In the genomic region with DNA sequence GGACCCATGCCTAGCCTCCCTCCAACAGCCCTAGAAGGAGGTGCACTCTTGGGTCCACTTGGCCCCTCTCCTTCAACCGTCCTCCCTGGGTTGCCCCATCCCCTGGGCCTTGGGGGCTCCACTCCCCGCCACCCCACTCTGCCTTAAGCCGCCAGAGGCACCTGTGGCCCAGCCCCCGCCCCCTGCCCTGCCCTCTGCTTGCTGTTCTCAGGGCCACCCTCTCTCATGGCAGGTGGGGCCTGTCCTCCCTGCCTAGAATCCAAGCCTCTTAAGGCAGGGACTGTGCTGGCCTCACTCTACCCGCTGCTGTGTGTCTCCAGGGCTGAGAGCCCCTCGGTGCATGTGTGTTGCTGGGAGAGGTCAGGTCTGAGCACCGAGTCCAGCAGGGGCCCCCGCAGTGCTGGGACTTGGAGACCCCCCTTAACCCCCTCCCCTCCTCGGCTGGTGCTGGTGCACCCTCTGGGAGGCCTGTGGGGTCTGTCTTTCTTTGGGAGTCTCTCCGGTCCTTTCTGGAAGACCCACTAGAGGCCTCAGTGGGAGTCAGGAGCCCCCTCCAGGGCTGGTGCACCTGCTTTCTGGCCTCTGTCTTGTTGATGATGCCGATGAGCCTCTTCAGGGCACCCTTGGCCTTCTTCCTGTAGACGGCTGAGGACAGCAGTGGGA, we compare ENCODE assay signal across 19 cellular contexts. TPM values are rescaled to one million over a fixed set of nuclear protein-coding genes. Genes with fewer than 3 reads are reported as not detected.
DNase-seq lines count a peak whose midpoint lies in the region; ATAC-seq and TF ChIP-seq lines count a peak whose summit lies in the region.
"Had no signal": no experiment of that assay in that cellular context is flagged by ENCODE, and none has a peak within 500 bp of the region (broad histone marks: within the 10 kb centered on the region; RNA-seq: fewer than 3 reads in every experiment).

No MANE protein-coding gene starts in this region.

- H2BK15ac ChIP-seq in neuronal stem cell (ENCODE audit: low read length), result no peak overlapping the region

- H2AFZ ChIP-seq in neuronal stem cell (ENCODE audit: low read length), result no peak overlapping the region
- H2AFZ ChIP-seq: PC-9 had no signal

- no CpG with 5 or more reads among the region's 12 CpGs for WGBS in neuronal stem cell (ENCODE audit: extremely low coverage in 2 of 2, insufficient read length in 2 of 2, insufficient replicate concordance in 1 of 2), 2 donors
- 88 to 90% methylated on average over 12 of the region's 12 CpGs for WGBS in aorta, 2 donors

- H3K9me3 ChIP-seq in neuronal stem cell (replicated peaks in 1 of 2; ENCODE audit: control insufficient read depth in 2 of 2, insufficient read depth in 1 of 2, low read depth in 1 of 2, low read length in 2 of 2) (peaks cover 3% of the 10 kb centered on the region in 2 donors), aorta (ENCODE audit: control insufficient read depth, low read length) (peaks cover 3% of the 10 kb centered on the region)

- H4K8ac ChIP-seq in neuronal stem cell (ENCODE audit: low read depth, low read length), result no peak overlapping the region

- no peak overlapping the region for H2BK12ac ChIP-seq in neuronal stem cell (ENCODE audit: low read length)

- H3K9me3 Mint-ChIP-seq in natural killer cell treated with Interleukin-12 subunit alpha and Interleukin-12 subunit beta and Interleukin-15 and Interleukin-18, amount 100 ng/mL, for 72 hours, result no peaks in the 10 kb centered on the region
- H3K9me3 Mint-ChIP-seq in natural killer cell, result no peaks in the 10 kb centered on the region
- H3K9me3 Mint-ChIP-seq: HFFc6 had no signal

- H3K4me1 Mint-ChIP-seq in natural killer cell treated with Interleukin-12 subunit alpha and Interleukin-12 subunit beta and Interleukin-15 and Interleukin-18, amount 100 ng/mL, for 72 hours (ENCODE audit: low read depth in 2 of 2), result no peaks in the 10 kb centered on the region
- H3K4me1 Mint-ChIP-seq in natural killer cell, result no peaks in the 10 kb centered on the region

- peak overlapping the region; percentile 28 for H3K18ac ChIP-seq in neuronal stem cell (ENCODE audit: low read length)

- H4K91ac ChIP-seq in neuronal stem cell (ENCODE audit: low read depth, low read length, poor library complexity), result no peak overlapping the region

- H3K4ac ChIP-seq in neuronal stem cell (ENCODE audit: low read length), result no peak overlapping the region

- H3K4me3 Mint-ChIP-seq in natural killer cell treated with Interleukin-12 subunit alpha and Interleukin-12 subunit beta and Interleukin-15 and Interleukin-18, amount 100 ng/mL, for 72 hours, result no peak overlapping the region
- no peak overlapping the region for H3K4me3 Mint-ChIP-seq in natural killer cell
- H3K4me3 Mint-ChIP-seq: HFFc6 had no signal

- peaks cover 0 to 42% (median 0%) of the 10 kb centered on the region in 3 experiments for H3K27me3 ChIP-seq in neuronal stem cell (ENCODE audit: control insufficient read depth in 3 of 3, insufficient read depth in 3 of 3, low read depth in 1 of 3, low read length in 3 of 3)
- no peaks in the 10 kb centered on the region for H3K27me3 ChIP-seq in aorta (ENCODE audit: control insufficient read depth in 1 of 2, insufficient read depth in 2 of 2, low read length in 1 of 2)

- H3K4me3 ChIP-seq in neuronal stem cell (ENCODE audit: low read length in 2 of 2) (no peak overlapping the region), aorta (ENCODE audit: low read length in 2 of 2) (no peak overlapping the region)
- H3K4me3 ChIP-seq: BLaER1, PC-9 had no signal

- no peak overlapping the region for H2BK120ac ChIP-seq in neuronal stem cell (ENCODE audit: low read depth, low read length)

- H3K27me3 Mint-ChIP-seq in natural killer cell treated with Interleukin-12 subunit alpha and Interleukin-12 subunit beta and Interleukin-15 and Interleukin-18, amount 100 ng/mL, for 72 hours, result peaks cover 15 to 42% of the 10 kb centered on the region in 2 donors
- peaks cover 11 to 29% of the 10 kb centered on the region in 2 donors for H3K27me3 Mint-ChIP-seq in natural killer cell (ENCODE audit: low read depth in 2 of 2)

- ATAC-seq in natural killer cell treated with Interleukin-12 subunit alpha and Interleukin-12 subunit beta and Interleukin-15 and Interleukin-18, amount 100 ng/mL, for 72 hours, result peak; percentile 30 to 37
- ATAC-seq in natural killer cell (no peak), aorta (ENCODE audit: low FRiP score) (peak; percentile 65)

- intact Hi-C loops in natural killer cell (cut with micrococcal nuclease), result no loop called here
- intact Hi-C loops in cardiac septum (cut with DNase I), result no loop called here
- intact Hi-C loops in aorta (cut with DNase I), result no loop called here

- H3K4me1 ChIP-seq in neuronal stem cell (ENCODE audit: control insufficient read depth in 2 of 2, insufficient read depth in 1 of 2, low read depth in 1 of 2, low read length in 2 of 2) (no peaks in the 10 kb centered on the region), aorta (ENCODE audit: control insufficient read depth in 1 of 2, insufficient read depth in 2 of 2, low read length in 2 of 2) (no peaks in the 10 kb centered on the region)

- H3K23ac ChIP-seq in neuronal stem cell (ENCODE audit: low read depth, low read length, poor library complexity), result no peak overlapping the region

- no peak overlapping the region for H3K27ac Mint-ChIP-seq in natural killer cell treated with Interleukin-12 subunit alpha and Interleukin-12 subunit beta and Interleukin-15 and Interleukin-18, amount 100 ng/mL, for 72 hours
- H3K27ac Mint-ChIP-seq in natural killer cell, result no peak overlapping the region
- H3K27ac Mint-ChIP-seq: HFFc6 had no signal

- H2BK5ac ChIP-seq in neuronal stem cell (ENCODE audit: low read length), result peak overlapping the region; percentile 60

- peaks cover 1% of the 10 kb centered on the region for H3K79me1 ChIP-seq in neuronal stem cell (ENCODE audit: low read depth, low read length)

- peak overlapping the region; percentile 38 for H3K14ac ChIP-seq in neuronal stem cell (ENCODE audit: low read length)

- DNase-seq in natural killer cell treated with Interleukin-12 subunit alpha and Interleukin-12 subunit beta and Interleukin-15 and Interleukin-18, amount 100 ng/mL, for 72 hours (ENCODE audit: low spot score), result peak; percentile 58
- DNase-seq in natural killer cell (no peak), cardiac septum (ENCODE audit: low spot score) (peak; percentile 68), neuronal stem cell (ENCODE audit: low spot score) (no peak), aorta (peak in 1 of 2 donors; percentile 64), AG08396 (ENCODE audit: low spot score) (no peak)
- no peak for DNase-seq in NK-92 treated with Interleukin-12 subunit alpha and Interleukin-12 subunit beta, amount 100 ng/mL, for 24 hours (lab: John Stamatoyannopoulos, UW)
- DNase-seq: GF-D8, GOT3, HFFc6, KBM-7, NCI-H1092, NCI-H1694, NCI-H446, PC-9, SHP77 had no signal

- H3K27ac ChIP-seq in neuronal stem cell (replicated peaks; ENCODE audit: low read length) (no peak overlapping the region), aorta (ENCODE audit: low read depth in 1 of 2, low read length in 2 of 2) (no peak overlapping the region)
- H3K27ac ChIP-seq: BLaER1, HL-60, PC-9 had no signal

- H3K36me3 Mint-ChIP-seq in natural killer cell treated with Interleukin-12 subunit alpha and Interleukin-12 subunit beta and Interleukin-15 and Interleukin-18, amount 100 ng/mL, for 72 hours, result no peaks in the 10 kb centered on the region
- H3K36me3 Mint-ChIP-seq in natural killer cell, result no peaks in the 10 kb centered on the region

- H3K4me2 ChIP-seq in neuronal stem cell (ENCODE audit: insufficient read depth, low read length, poor library complexity, severe bottlenecking), result no peak overlapping the region
- H3K4me2 ChIP-seq: BLaER1, PC-9 had no signal

- H2AK5ac ChIP-seq in neuronal stem cell (ENCODE audit: low read depth, low read length), result peak overlapping the region; percentile 47

- no peak overlapping the region for H3K9ac ChIP-seq in neuronal stem cell (ENCODE audit: low read depth, low read length, poor library complexity)
- H3K9ac ChIP-seq: BLaER1 had no signal

- no peaks in the 10 kb centered on the region for H3K36me3 ChIP-seq in neuronal stem cell (replicated peaks in 1 of 2; ENCODE audit: control insufficient read depth in 2 of 2, insufficient read depth in 2 of 2, low read length in 2 of 2)
- no peaks in the 10 kb centered on the region for H3K36me3 ChIP-seq in aorta (ENCODE audit: control insufficient read depth in 1 of 2, insufficient read depth in 2 of 2, low read length in 1 of 2)
- H3K36me3 ChIP-seq: BLaER1 had no signal

- TF ChIP-seq CTCF in natural killer cell (IDR thresholded peaks at IDR 0.05), result no peak

RNA-seq across cellular contexts. Expression of a gene that starts 43.8 kb away (rescaled TPM):
- total RNA-seq in natural killer cell treated with Interleukin-12 subunit alpha and Interleukin-12 subunit beta and Interleukin-15 and Interleukin-18, amount 100 ng/mL, for 72 hours, result under 1 TPM in 1 of 2 donors, not detected in 1; 0.19 TPM
- under 1 TPM in 1 of 3 donors, not detected in 2; 0.35 TPM for total RNA-seq in natural killer cell
- 0.94 TPM for total RNA-seq in cardiac septum
- polyA plus RNA-seq in neuronal stem cell (2013, experiment 1 of 2), result 1.5 TPM
- 1.4 TPM for polyA plus RNA-seq in neuronal stem cell (2013, experiment 2 of 2)
- under 1 TPM in 1 of 2 donors, not detected in 1; 0.42 TPM for total RNA-seq in aorta
- polyA plus RNA-seq in aorta, result not detected
- total RNA-seq: M059J, PC-9 had no signal

Comparison
In these comparisons a context has a peak if more than half of its experiments do, and no peak if none do; other contexts are left out.
1. ATAC-seq: peak in natural killer cell treated with Interleukin-12 subunit alpha and Interleukin-12 subunit beta and Interleukin-15 and Interleukin-18, amount 100 ng/mL, for 72 hours (2 of 2) and aorta (single experiment); none in natural killer cell (0 of 3).
2. DNase-seq: peak in natural killer cell treated with Interleukin-12 subunit alpha and Interleukin-12 subunit beta and Interleukin-15 and Interleukin-18, amount 100 ng/mL, for 72 hours (single experiment) and cardiac septum (single experiment); none in natural killer cell (single experiment), neuronal stem cell (single experiment), AG08396 (single experiment) and NK-92 treated with Interleukin-12 subunit alpha and Interleukin-12 subunit beta, amount 100 ng/mL, for 24 hours (single experiment).